24 cellular contexts compared by ENCODE assay signal in genomic region chr7:158192956-158193355, GRCh38.
A peak's percentile ranks its signal among the peaks of the same experiment; 100 is the strongest.
DNase-seq lines count a peak whose midpoint lies in the region; ATAC-seq, FAIRE-seq and TF ChIP-seq lines count a peak whose summit lies in the region.
"Had no signal": no experiment of that assay in that cellular context is flagged by ENCODE, and none has a peak within 500 bp of the region (broad histone marks: within the 10 kb centered on the region; RNA-seq: fewer than 3 reads in every experiment).

No MANE protein-coding gene starts in this region.

- no peaks in the 10 kb centered on the region for H3K4me1 ChIP-seq in HepG2 (ENCODE audit: insufficient read depth, low read length)
- no peaks in the 10 kb centered on the region for H3K4me1 ChIP-seq in right lobe of liver
- H3K4me1 ChIP-seq in neuronal stem cell (ENCODE audit: control insufficient read depth in 2 of 2, insufficient read depth in 1 of 2, low read depth in 1 of 2, low read length in 2 of 2), result no peaks in the 10 kb centered on the region
- no peaks in the 10 kb centered on the region for H3K4me1 ChIP-seq in aorta (ENCODE audit: control insufficient read depth in 1 of 2, insufficient read depth in 2 of 2, low read length in 2 of 2)
- H3K4me1 ChIP-seq in adrenal gland (replicated peaks in 1 of 2), result no peaks in the 10 kb centered on the region
- H3K4me1 ChIP-seq: A549; BE2C; BLaER1 treated with 17β-estradiol and CSF1 and Interleukin-3, amounts not matched to agents 10 nM and 100 nM had no signal

- H3K18ac ChIP-seq in neuronal stem cell (ENCODE audit: low read length), result peak overlapping the region; percentile 50

- no peak overlapping the region for H3K14ac ChIP-seq in neuronal stem cell (ENCODE audit: low read length)

- no peak overlapping the region for H4K91ac ChIP-seq in neuronal stem cell (ENCODE audit: low read depth, low read length, poor library complexity)

- H2AFZ ChIP-seq in HepG2 (ENCODE audit: low read length), result no peak overlapping the region
- H2AFZ ChIP-seq in neuronal stem cell (ENCODE audit: low read length), result no peak overlapping the region
- H2AFZ ChIP-seq: GM23248 had no signal

- H3K4me2 ChIP-seq in HepG2 (ENCODE audit: low read depth, low read length), result no peak overlapping the region
- no peak overlapping the region for H3K4me2 ChIP-seq in neuronal stem cell (ENCODE audit: insufficient read depth, low read length, poor library complexity, severe bottlenecking)
- H3K4me2 ChIP-seq: A549; BLaER1 treated with 17β-estradiol and CSF1 and Interleukin-3, amounts not matched to agents 10 nM and 100 nM had no signal

- no peak overlapping the region for H2BK5ac ChIP-seq in neuronal stem cell (ENCODE audit: low read length)

- H3K36me3 ChIP-seq in HepG2 (replicated peaks in 1 of 2; ENCODE audit: control insufficient read depth in 1 of 2, insufficient read depth in 2 of 2, low read length in 2 of 2), result no peaks in the 10 kb centered on the region; a peak in 1 of 5 replicates
- no peaks in the 10 kb centered on the region for H3K36me3 ChIP-seq in right lobe of liver
- no peaks in the 10 kb centered on the region for H3K36me3 ChIP-seq in neuronal stem cell (replicated peaks in 1 of 2; ENCODE audit: control insufficient read depth in 2 of 2, insufficient read depth in 2 of 2, low read length in 2 of 2)
- no peaks in the 10 kb centered on the region for H3K36me3 ChIP-seq in aorta (ENCODE audit: control insufficient read depth in 1 of 2, insufficient read depth in 2 of 2, low read length in 1 of 2)
- H3K36me3 ChIP-seq in adrenal gland (replicated peaks in 1 of 2), result no peaks in the 10 kb centered on the region
- H3K36me3 ChIP-seq: BE2C had no signal

- CTCF ChIA-PET in HepG2 (lab: Yijun Ruan, JAX; ENCODE audit: low intra/inter-chr PET ratio, low total read pairs), result no interaction called here

- no peak for ATAC-seq in HepG2
- ATAC-seq in right lobe of liver, result no peak
- ATAC-seq in aorta (ENCODE audit: low FRiP score), result peak; percentile 13
- ATAC-seq in GM21825 (IDR thresholded peaks at IDR 0.05; ENCODE audit: unreplicated experiment), result no peak
- ATAC-seq: A549, GM12878 had no signal

- POLR2A ChIA-PET in HepG2 (lab: Yijun Ruan, JAX), result no interaction called here

- no peak overlapping the region for H3K4ac ChIP-seq in neuronal stem cell (ENCODE audit: low read length)

- H3K27ac ChIP-seq in HepG2 (ENCODE audit: extremely low read length, insufficient read depth, low read length), result no peak overlapping the region
- H3K27ac ChIP-seq in right lobe of liver, result no peak overlapping the region
- no peak overlapping the region for H3K27ac ChIP-seq in neuronal stem cell (replicated peaks; ENCODE audit: low read length)
- no peak overlapping the region for H3K27ac ChIP-seq in aorta (ENCODE audit: low read depth in 1 of 2, low read length in 2 of 2)
- no peak overlapping the region for H3K27ac ChIP-seq in adrenal gland
- H3K27ac ChIP-seq: A549; BLaER1 treated with 17β-estradiol and CSF1 and Interleukin-3, amounts not matched to agents 10 nM and 100 nM; GM23248 had no signal

- H3K9me3 ChIP-seq in HepG2 (ENCODE audit: low read length), result peaks cover 25% of the 10 kb centered on the region
- no peaks in the 10 kb centered on the region for H3K9me3 ChIP-seq in right lobe of liver
- H3K9me3 ChIP-seq in neuronal stem cell (replicated peaks in 1 of 2; ENCODE audit: control insufficient read depth in 2 of 2, insufficient read depth in 1 of 2, low read depth in 1 of 2, low read length in 2 of 2), result peaks cover 3 to 8% of the 10 kb centered on the region in 2 donors
- H3K9me3 ChIP-seq in aorta (ENCODE audit: control insufficient read depth, low read length), result peaks cover 2% of the 10 kb centered on the region
- peaks cover 0 to 4% (median 0%) of the 10 kb centered on the region in 3 donors for H3K9me3 ChIP-seq in adrenal gland (replicated peaks in 1 of 3)
- H3K9me3 ChIP-seq: A549, BE2C had no signal

- H3K4me3 ChIP-seq in HepG2 (replicated peaks in 1 of 3; ENCODE audit: insufficient read depth in 1 of 3, low read depth in 2 of 3, low read length in 3 of 3) (no peak overlapping the region), right lobe of liver (no peak overlapping the region), neuronal stem cell (ENCODE audit: low read length in 2 of 2) (no peak overlapping the region), aorta (ENCODE audit: low read length in 2 of 2) (no peak overlapping the region), adrenal gland (no peak overlapping the region)
- H3K4me3 ChIP-seq: A549; BLaER1 treated with 17β-estradiol and CSF1 and Interleukin-3, amounts not matched to agents 10 nM and 100 nM; GM12878; GM23248 had no signal

- DNase-seq in HepG2 (ENCODE audit: low spot score), result no peak
- DNase-seq in right lobe of liver, result no peak
- DNase-seq in neuronal stem cell (ENCODE audit: low spot score), result no peak
- no peak for DNase-seq in aorta
- DNase-seq in adrenal gland, result no peak
- DNase-seq: 8988T; ACHN; AML-193; BE2C; CD4-positive, alpha-beta T cell; CD8-positive, alpha-beta memory T cell; DMS 273 treated with DMSO at 0.1 percent for 48 hours; DMS79; EL; GDM1; GM23248; HCEC 1CT had no signal

- TF ChIP-seq CTCF in HepG2 (CRISPR knock-in tag; IDR thresholded peaks at IDR 0.05), result no peak
- TF ChIP-seq CTCF in right lobe of liver (IDR thresholded peaks at IDR 0.05), result no peak
- no peak for TF ChIP-seq CTCF in adrenal gland (IDR thresholded peaks at IDR 0.05)

- H3K23ac ChIP-seq in neuronal stem cell (ENCODE audit: low read depth, low read length, poor library complexity), result no peak overlapping the region

- H4K8ac ChIP-seq in neuronal stem cell (ENCODE audit: low read depth, low read length), result no peak overlapping the region

- no peak overlapping the region for H2BK15ac ChIP-seq in neuronal stem cell (ENCODE audit: low read length)

- H2BK120ac ChIP-seq in neuronal stem cell (ENCODE audit: low read depth, low read length), result no peak overlapping the region

- no peak for FAIRE-seq in HepG2 (lab: Jason Lieb, UNC)
- FAIRE-seq: A549, D721Med, GM12878, GM18507, H54 had no signal

- no peak overlapping the region for H3K9ac ChIP-seq in HepG2 (ENCODE audit: insufficient read depth, low read depth, low read length)
- H3K9ac ChIP-seq in neuronal stem cell (ENCODE audit: low read depth, low read length, poor library complexity), result no peak overlapping the region
- H3K9ac ChIP-seq: BLaER1 treated with 17β-estradiol and CSF1 and Interleukin-3, amounts not matched to agents 10 nM and 100 nM; GM23248 had no signal

- H3K79me2 ChIP-seq in HepG2 (ENCODE audit: insufficient read depth, low read length), result no peaks in the 10 kb centered on the region

- no peak for TF ChIP-seq EP300 in HepG2 (IDR thresholded peaks at IDR 0.05; ENCODE audit: low read depth in 2 of 2, low read length in 2 of 2)
- TF ChIP-seq EP300 in HepG2 (CRISPR knock-in tag; IDR thresholded peaks at IDR 0.05; ENCODE audit: borderline replicate concordance), result no peak

- no peaks in the 10 kb centered on the region for H3K27me3 ChIP-seq in HepG2 (ENCODE audit: control insufficient read depth in 1 of 2, insufficient read depth in 2 of 2, low read length in 2 of 2)
- no peaks in the 10 kb centered on the region for H3K27me3 ChIP-seq in right lobe of liver
- no peaks in the 10 kb centered on the region for H3K27me3 ChIP-seq in neuronal stem cell (ENCODE audit: control insufficient read depth in 3 of 3, insufficient read depth in 3 of 3, low read depth in 1 of 3, low read length in 3 of 3)
- H3K27me3 ChIP-seq in aorta (ENCODE audit: control insufficient read depth in 1 of 2, insufficient read depth in 2 of 2, low read length in 1 of 2), result no peaks in the 10 kb centered on the region
- no peaks in the 10 kb centered on the region for H3K27me3 ChIP-seq in adrenal gland
- H3K27me3 ChIP-seq: BE2C; BLaER1 treated with 17β-estradiol and CSF1 and Interleukin-3, amounts not matched to agents 10 nM and 100 nM had no signal

- in situ Hi-C loops in HepG2 (cut with HindIII; ENCODE audit: extremely low pct_ligation_motif_present, low pct_unique_long_range_greater_than_20kb), result no loop called here

- WGBS in HepG2 (ENCODE audit: low lambda C conversion rate), result 96% methylated on average over 10 of the region's 18 CpGs
- WGBS in right lobe of liver (ENCODE audit: insufficient coverage, low coverage, low lambda C conversion rate, missing lambda C conversion rate), result no CpG with 5 or more reads among the region's 18 CpGs
- WGBS in neuronal stem cell (ENCODE audit: extremely low coverage in 2 of 2, insufficient read length in 2 of 2, insufficient replicate concordance in 1 of 2), 2 donors, result no CpG with 5 or more reads among the region's 18 CpGs
- WGBS in aorta, 2 donors, result 67 to 79% methylated on average over 18 of the region's 18 CpGs
- 79 to 89% (median 83%) methylated on average over 11 to 18 of the region's 18 CpGs for WGBS in adrenal gland, 4 donors

- H4K20me1 ChIP-seq in HepG2 (ENCODE audit: insufficient read depth, low read length), result peaks cover 4% of the 10 kb centered on the region; the same call in 1 of the 2 replicates
- H4K20me1 ChIP-seq: BLaER1 treated with 17β-estradiol and CSF1 and Interleukin-3, amounts not matched to agents 10 nM and 100 nM had no signal

- peak overlapping the region; percentile 29 for H2AK5ac ChIP-seq in neuronal stem cell (ENCODE audit: low read depth, low read length)

- no peak overlapping the region for H2BK12ac ChIP-seq in neuronal stem cell (ENCODE audit: low read length)

- intact Hi-C loops in HepG2 (cut with micrococcal nuclease; ENCODE audit: unreplicated experiment), result no loop called here
- intact Hi-C loops in right lobe of liver (cut with DNase I), result no loop called here
- intact Hi-C loops in aorta (cut with DNase I), result no loop called here
- intact Hi-C loops in adrenal gland (cut with DNase I), result no loop called here

- TF ChIP-seq POLR2A in HepG2 (IDR thresholded peaks at IDR 0.05; ENCODE audit: insufficient read depth in 1 of 2, low read depth in 2 of 2, low read length in 2 of 2) (no peak), right lobe of liver (IDR thresholded peaks at IDR 0.05) (no peak), adrenal gland (IDR thresholded peaks at IDR 0.05) (no peak)

- no TSS peak for BruUV-seq in HepG2 (replicated peaks; lab: Mats Ljungman, UMichigan)

- TF ChIP-seq RAD21 in HepG2 (CRISPR knock-in tag; IDR thresholded peaks at IDR 0.05), result no peak

- no peaks in the 10 kb centered on the region for H3K79me1 ChIP-seq in neuronal stem cell (ENCODE audit: low read depth, low read length)

TF ChIP-seq in HepG2, 621 proteins besides CTCF, POLR2A, EP300 and RAD21:
- peak; percentile 39 for TF ChIP-seq MNT (IDR thresholded peaks at IDR 0.05)
- no peak for TF ChIP-seq ZNF263 (CRISPR knock-in tag; IDR thresholded peaks at IDR 0.05)
